ENCODE assay signal across 23 cellular contexts in the genomic region with DNA sequence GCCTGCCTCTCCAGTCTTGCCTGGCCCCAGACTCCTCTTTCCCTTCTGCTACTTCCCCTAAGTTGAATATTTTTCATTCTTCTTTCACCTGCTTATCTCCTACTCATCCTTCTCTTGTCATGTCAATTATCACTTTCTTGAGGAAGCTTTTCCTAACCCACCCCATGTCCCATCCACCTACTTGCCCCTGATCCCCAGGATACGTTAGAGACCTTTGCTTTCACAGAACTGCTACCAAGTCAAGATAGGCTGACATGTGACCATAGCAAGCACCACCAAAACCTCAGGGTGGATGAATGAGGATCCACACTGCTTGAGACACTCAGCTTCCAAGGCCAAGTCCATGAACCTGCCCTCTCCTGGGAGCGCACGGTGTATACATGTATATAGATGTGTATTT.
"Had no signal": no experiment of that assay in that cellular context is flagged by ENCODE, and none has a peak within 500 bp of the region (broad histone marks: within the 10 kb centered on the region; RNA-seq: fewer than 3 reads in every experiment).

No MANE protein-coding gene starts in this region.

- H3K27ac Mint-ChIP-seq: activated CD4-positive, alpha-beta memory T cell treated with anti-CD3 and anti-CD28 coated beads for 36 hours; activated CD4-positive, alpha-beta T cell treated with anti-CD3 and anti-CD28 coated beads, Interleukin-2, amount 10 ng/mL, durations not matched to agents 7 days and 5 days; activated naive CD4-positive, alpha-beta T cell treated with anti-CD3 and anti-CD28 coated beads, Interleukin-2, amount 50 U/mL, for 72 hours; activated naive CD8-positive, alpha-beta T cell treated with anti-CD3 and anti-CD28 coated beads, Interleukin-2, amount 50 U/mL, for 24 hours; brain had no signal

- DNase-seq: activated CD4-positive, alpha-beta memory T cell treated with anti-CD3 and anti-CD28 coated beads for 36 hours; activated CD4-positive, alpha-beta T cell treated with anti-CD3 and anti-CD28 coated beads, Interleukin-2, amount 10 ng/mL, durations not matched to agents 7 days and 5 days; activated CD4-positive, CD25-positive, alpha-beta regulatory T cell; activated CD8-positive, alpha-beta memory T cell treated with anti-CD3 and anti-CD28 coated beads for 24 hours; activated effector memory CD4-positive, alpha-beta T cell treated with anti-CD3 and anti-CD28 coated beads, Interleukin-2, amount 50 U/mL, for 16 hours; activated naive CD4-positive, alpha-beta T cell treated with Interleukin-2 at 50 U/mL for 16 hours; activated naive CD8-positive, alpha-beta T cell treated with anti-CD3 and anti-CD28 coated beads, Interleukin-2, amount 50 U/mL, for 24 hours; activated T-cell treated with anti-CD3 and anti-CD28 coated beads, Interleukin-2, amount 50 U/mL, for 4 hours; amniotic stem cell; caudate nucleus; MM.1S; NCI-H1105 treated with DMSO at 0.1 percent for 48 hours; NCI-H1436 treated with DMSO at 0.1 percent for 48 hours; NCI-H187; NCI-H2081 treated with DMSO at 0.1 percent for 48 hours; NCI-H446; NCI-H524; SK-N-SH; T-helper 1 cell had no signal

- H3K27me3 Mint-ChIP-seq: activated CD4-positive, alpha-beta memory T cell treated with anti-CD3 and anti-CD28 coated beads for 36 hours; activated naive CD8-positive, alpha-beta T cell treated with anti-CD3 and anti-CD28 coated beads, Interleukin-2, amount 50 U/mL, for 24 hours had no signal

- H3K27me3 ChIP-seq: ascending aorta had no signal

- H3K9ac ChIP-seq: SK-N-SH had no signal

- H3K27ac ChIP-seq: ascending aorta, VCaP had no signal

- H3K36me3 ChIP-seq: ascending aorta had no signal

- ATAC-seq: activated naive CD4-positive, alpha-beta T cell treated with anti-CD3 and anti-CD28 coated beads, Interleukin-2, amount 50 U/mL, for 72 hours; activated naive CD8-positive, alpha-beta T cell treated with anti-CD3 and anti-CD28 coated beads, Interleukin-2, amount 50 U/mL, for 24 hours; activated T-cell treated with anti-CD3 and anti-CD28 coated beads, Interleukin-2, amount 50 U/mL, for 4 hours had no signal

- H3K9me3 ChIP-seq: ascending aorta, SK-N-SH had no signal

- H3K4me3 ChIP-seq: ascending aorta had no signal

- H3K4me3 Mint-ChIP-seq: activated CD4-positive, alpha-beta memory T cell treated with anti-CD3 and anti-CD28 coated beads for 36 hours; activated CD4-positive, alpha-beta T cell treated with anti-CD3 and anti-CD28 coated beads, Interleukin-2, amount 10 ng/mL, durations not matched to agents 7 days and 5 days; activated naive CD8-positive, alpha-beta T cell treated with anti-CD3 and anti-CD28 coated beads, Interleukin-2, amount 50 U/mL, for 24 hours; activated T-cell treated with anti-CD3 and anti-CD28 coated beads, Interleukin-2, amount 50 U/mL, for 4 hours; brain had no signal

- H3K9me3 Mint-ChIP-seq: activated CD4-positive, alpha-beta memory T cell treated with anti-CD3 and anti-CD28 coated beads for 36 hours; activated CD4-positive, alpha-beta T cell treated with anti-CD3 and anti-CD28 coated beads, Interleukin-2, amount 10 ng/mL, durations not matched to agents 7 days and 5 days; activated naive CD4-positive, alpha-beta T cell treated with anti-CD3 and anti-CD28 coated beads, Interleukin-2, amount 50 U/mL, for 72 hours; activated naive CD8-positive, alpha-beta T cell treated with anti-CD3 and anti-CD28 coated beads, Interleukin-2, amount 50 U/mL, for 24 hours; activated T-cell treated with anti-CD3 and anti-CD28 coated beads, Interleukin-2, amount 50 U/mL, for 4 hours had no signal

- H3K4me1 Mint-ChIP-seq: activated CD4-positive, alpha-beta T cell treated with anti-CD3 and anti-CD28 coated beads, Interleukin-2, amount 10 ng/mL, durations not matched to agents 7 days and 5 days; activated naive CD8-positive, alpha-beta T cell treated with anti-CD3 and anti-CD28 coated beads, Interleukin-2, amount 50 U/mL, for 24 hours had no signal

- H3K4me1 ChIP-seq: ascending aorta had no signal

- H3K36me3 Mint-ChIP-seq: activated CD4-positive, alpha-beta memory T cell treated with anti-CD3 and anti-CD28 coated beads for 36 hours; activated naive CD4-positive, alpha-beta T cell treated with anti-CD3 and anti-CD28 coated beads, Interleukin-2, amount 50 U/mL, for 72 hours; brain had no signal
